Comparison of ENCODE assay signal across 22 cellular contexts in the genomic region with DNA sequence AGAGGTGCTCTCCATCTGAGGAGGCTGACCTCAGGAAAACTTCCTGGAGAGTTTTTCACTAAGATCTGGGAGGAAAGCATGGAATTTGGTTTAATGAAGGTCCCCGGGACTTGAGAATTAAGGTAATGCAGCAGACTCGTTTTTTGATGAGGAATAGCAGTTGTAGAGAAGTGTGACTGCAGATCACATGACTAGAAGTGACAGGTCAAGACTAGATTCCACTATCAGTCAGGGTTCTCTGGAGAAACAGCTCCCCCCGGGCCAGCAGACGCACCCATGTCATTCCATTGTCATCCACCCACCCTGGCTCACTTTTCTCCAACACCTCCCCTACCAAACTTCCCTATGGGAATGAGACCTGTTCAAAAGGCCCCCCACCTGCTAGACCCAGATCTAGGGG. TPM values are rescaled to one million over a fixed set of nuclear protein-coding genes. Genes with fewer than 3 reads are reported as not detected.
DNase-seq lines count a peak whose midpoint lies in the region; ATAC-seq, FAIRE-seq and TF ChIP-seq lines count a peak whose summit lies in the region.
"Had no signal": no experiment of that assay in that cellular context is flagged by ENCODE, and none has a peak within 500 bp of the region (broad histone marks: within the 10 kb centered on the region; RNA-seq: fewer than 3 reads in every experiment).

No MANE protein-coding gene starts in this region.

- H3K36me3 ChIP-seq in cardiac muscle cell (peaks cover 31% of the 10 kb centered on the region), heart right ventricle (peaks cover 0 to 47% (median 40%) of the 10 kb centered on the region in 9 donors), endothelial cell of umbilical vein (ENCODE audit: control insufficient read depth in 2 of 2, extremely low read depth in 1 of 2, insufficient read depth in 2 of 2, low read length in 2 of 2) (peaks cover 9 to 25% of the 10 kb centered on the region in 2 experiments)
- H3K36me3 ChIP-seq: ovary had no signal

- H3K9me1 ChIP-seq in endothelial cell of umbilical vein (replicated peaks; ENCODE audit: control insufficient read depth, extremely low read depth, insufficient read depth, low read length): no peaks in the 10 kb centered on the region

- no peaks in the 10 kb centered on the region for H3K27me3 ChIP-seq in cardiac muscle cell
- no peaks in the 10 kb centered on the region for H3K27me3 ChIP-seq in heart right ventricle
- no peaks in the 10 kb centered on the region for H3K27me3 ChIP-seq in endothelial cell of umbilical vein (ENCODE audit: control insufficient read depth in 2 of 2, insufficient read depth in 2 of 2, low read length in 2 of 2)
- H3K27me3 ChIP-seq: foreskin keratinocyte, ovary, vagina had no signal

- H3K4me3 Mint-ChIP-seq in type B pancreatic cell: no peak overlapping the region
- H3K4me3 Mint-ChIP-seq: T-helper 1 cell treated with Interleukin-12 subunit alpha and Interleukin-12 subunit beta and Interleukin-4 antibody, amounts not matched to agents 30 μg/mL and 1 μg/mL, for 36 hours had no signal

- H3K9me3 ChIP-seq in cardiac muscle cell (ENCODE audit: low read depth): no peaks in the 10 kb centered on the region
- no peaks in the 10 kb centered on the region for H3K9me3 ChIP-seq in heart right ventricle
- no peaks in the 10 kb centered on the region for H3K9me3 ChIP-seq in endothelial cell of umbilical vein (replicated peaks; ENCODE audit: control insufficient read depth, insufficient read depth, low read length)
- H3K9me3 ChIP-seq: ovary, vagina had no signal

- H3K4me2 ChIP-seq in endothelial cell of umbilical vein (ENCODE audit: insufficient read depth, low read length): no peak overlapping the region

- H3K36me3 Mint-ChIP-seq in type B pancreatic cell: peaks cover 13% of the 10 kb centered on the region

- DNase-seq in cardiac muscle cell (ENCODE audit: low read depth in 1 of 2, low spot score in 1 of 2) (no peak), heart right ventricle (no peak), endothelial cell of umbilical vein (ENCODE audit: low read depth, low spot score) (no peak), type B pancreatic cell (ENCODE audit: extremely low spot score, unreplicated experiment) (no peak), T-helper 9 cell (no peak)
- DNase-seq: activated CD4-positive, alpha-beta T cell treated with anti-CD3 and anti-CD28 coated beads for 1 hour; aorta; CD8-positive, alpha-beta T cell; DMS79 treated with DMSO at 0.1 percent for 48 hours; foreskin keratinocyte; GM23248; NCI-H1930; NCI-H510A; ovary; SHP77 treated with DMSO at 0.1 percent for 48 hours; stimulated activated CD4-positive, alpha-beta T cell treated with anti-CD3 and anti-CD28 coated beads, Interleukin-2, amount 100 ng/mL, for 48 hours; substantia nigra had no signal

- H3K9me3 Mint-ChIP-seq in type B pancreatic cell: no peaks in the 10 kb centered on the region
- H3K9me3 Mint-ChIP-seq: CD8-positive, alpha-beta T cell; T-helper 1 cell treated with Interleukin-12 subunit alpha and Interleukin-12 subunit beta and Interleukin-4 antibody, amounts not matched to agents 30 μg/mL and 1 μg/mL, for 36 hours had no signal

- BruUV-seq in endothelial cell of umbilical vein (replicated peaks; lab: Mats Ljungman, UMichigan): no TSS peak

- H3K27me3 Mint-ChIP-seq in type B pancreatic cell: no peaks in the 10 kb centered on the region

- ATAC-seq in heart right ventricle: no peak
- no peak for ATAC-seq in HG02884 (IDR thresholded peaks at IDR 0.05; ENCODE audit: unreplicated experiment)
- ATAC-seq: CD8-positive, alpha-beta T cell; foreskin keratinocyte; left lobe of liver had no signal

- H3K4me3 ChIP-seq in cardiac muscle cell: no peak overlapping the region
- no peak overlapping the region for H3K4me3 ChIP-seq in heart right ventricle
- H3K4me3 ChIP-seq in endothelial cell of umbilical vein (replicated peaks in 1 of 3; ENCODE audit: insufficient read depth in 1 of 3, low read depth in 1 of 3, low read length in 3 of 3): no peak overlapping the region
- H3K4me3 ChIP-seq: GM23248, ovary, vagina had no signal

- intact Hi-C loops in heart right ventricle (cut with DNase I) (loop anchor here in 8 of 10 donors (5.0 to 10.0 kb wide), 7 partner anchors 33 to 177 kb away; a partner anchor contains a TSS), endothelial cell of umbilical vein (cut with micrococcal nuclease) (no loop called here)

- 48 to 55% methylated on average over 4 of the region's 4 CpGs for WGBS in heart right ventricle, 2 donors

- CTCF ChIA-PET in endothelial cell of umbilical vein (lab: Charles Lee): interaction anchor here (0.6 to 1.5 kb wide), 3 partner anchors 56 to 178 kb away, joined by 3 to 5 read pairs (median 5); no protein-coding TSS in a partner anchor

- POLR2A ChIA-PET in endothelial cell of umbilical vein (lab: Charles Lee): no interaction called here

- no peak overlapping the region for H2AFZ ChIP-seq in endothelial cell of umbilical vein (ENCODE audit: low read depth, low read length)
- H2AFZ ChIP-seq: GM23248 had no signal

- TF ChIP-seq CTCF in cardiac muscle cell (IDR thresholded peaks at IDR 0.05; ENCODE audit: low read depth, low read length): no peak
- TF ChIP-seq CTCF in heart right ventricle (IDR thresholded peaks at IDR 0.05): no peak
- TF ChIP-seq CTCF in endothelial cell of umbilical vein (IDR thresholded peaks at IDR 0.05; ENCODE audit: extremely low read depth in 1 of 2, insufficient read depth in 1 of 2, low read depth in 1 of 2, low read length in 2 of 2): no peak
- TF ChIP-seq CTCF in type B pancreatic cell (conservative IDR thresholded peaks at IDR 0.05): no peak

- H4K20me1 ChIP-seq in endothelial cell of umbilical vein (replicated peaks; ENCODE audit: control insufficient read depth, extremely low read depth, insufficient read depth, low read length): no peaks in the 10 kb centered on the region

- H3K4me1 Mint-ChIP-seq in type B pancreatic cell (ENCODE audit: unreplicated experiment): peaks cover 20% of the 10 kb centered on the region

- H3K27ac ChIP-seq in cardiac muscle cell: peak overlapping the region; percentile 50
- no peak overlapping the region for H3K27ac ChIP-seq in heart right ventricle
- H3K27ac ChIP-seq in endothelial cell of umbilical vein (ENCODE audit: insufficient read depth, low read depth, low read length): no peak overlapping the region
- H3K27ac ChIP-seq: foreskin keratinocyte, GM23248, ovary, vagina had no signal

- no peak overlapping the region for H3K9ac ChIP-seq in endothelial cell of umbilical vein (replicated peaks; ENCODE audit: extremely low read depth, insufficient read depth, low read length)
- H3K9ac ChIP-seq: GM23248 had no signal

- H3K79me2 ChIP-seq in endothelial cell of umbilical vein (ENCODE audit: control insufficient read depth, insufficient read depth, low read length): no peaks in the 10 kb centered on the region

- peak overlapping the region; percentile 93 for H3K27ac Mint-ChIP-seq in type B pancreatic cell

- H3K4me1 ChIP-seq in cardiac muscle cell (ENCODE audit: low read depth) (no peaks in the 10 kb centered on the region), heart right ventricle (peaks cover 4 to 58% (median 33%) of the 10 kb centered on the region in 9 donors), endothelial cell of umbilical vein (ENCODE audit: control insufficient read depth, extremely low read depth, insufficient read depth, low read length) (peaks cover 18% of the 10 kb centered on the region)

- dilution Hi-C loops in endothelial cell of umbilical vein (cut with MboI; ENCODE audit: extremely low pct_ligation_motif_present, low sequenced_read_pairs): no loop called here

- FAIRE-seq in endothelial cell of umbilical vein (lab: Jason Lieb, UNC): peak; percentile 44
- FAIRE-seq: endometrium had no signal

- no peak for TF ChIP-seq POLR2A in endothelial cell of umbilical vein (IDR thresholded peaks at IDR 0.05; ENCODE audit: low read depth, low read length)

RNA-seq across cellular contexts. Expression of a gene that starts 1.9 kb away (rescaled TPM):
- total RNA-seq in cardiac muscle cell (40.9 and 44.6 TPM in 2 replicates), heart right ventricle (1 to 10 TPM; 1.1 to 5.6 (median 2.2) TPM), endothelial cell of umbilical vein (5.6 and 7.2 TPM in 2 replicates), type B pancreatic cell (ENCODE audit: low replicate concordance) (19.3 and 20.4 TPM in 2 replicates)
- polyA plus RNA-seq in cardiac muscle cell (28.1 and 35.4 TPM in 2 replicates), heart right ventricle (1 to 10 TPM; 5.4 to 5.5 TPM), endothelial cell of umbilical vein (8.2 and 9.3 TPM in 2 replicates)
- 7.1 and 7.3 TPM in 2 replicates for polyA plus RNA-seq in endothelial cell of umbilical vein (2011; cell fraction: cytosol; rRNA removed)
- polyA plus RNA-seq in endothelial cell of umbilical vein (2011; cell fraction: nucleus; rRNA removed): 5.3 and 6.0 TPM in 2 replicates
- polyA plus RNA-seq in endothelial cell of umbilical vein (2012): 1.5 and 1.8 TPM in 2 replicates
- 2.4 and 3.6 TPM in 2 replicates for polyA minus RNA-seq in endothelial cell of umbilical vein
- 10.3 TPM for polyA minus RNA-seq in endothelial cell of umbilical vein (2011; cell fraction: cytosol; rRNA and poly(A)+ RNA removed)
- 2.5 TPM in 2 replicates for polyA minus RNA-seq in endothelial cell of umbilical vein (2011; cell fraction: nucleus; rRNA and poly(A)+ RNA removed)

RNA-seq across cellular contexts. Expression of a gene that starts 7.3 kb away (rescaled TPM):
- 102 and 110 TPM in 2 replicates for total RNA-seq in cardiac muscle cell
- 145 and 158 TPM in 2 replicates for polyA plus RNA-seq in cardiac muscle cell
- total RNA-seq in heart right ventricle: 100 to 1,000 TPM in 3 of 10 donors, 10 to 100 TPM in 7; 82.8 to 159 (median 90.7) TPM
- 10 to 100 TPM; 38.3 to 51.6 TPM for polyA plus RNA-seq in heart right ventricle
- total RNA-seq in endothelial cell of umbilical vein: 131 and 169 TPM in 2 replicates
- 180 and 184 TPM in 2 replicates for polyA plus RNA-seq in endothelial cell of umbilical vein
- 105 TPM in 2 replicates for polyA plus RNA-seq in endothelial cell of umbilical vein (2011; cell fraction: cytosol; rRNA removed)
- 77.0 and 84.7 TPM in 2 replicates for polyA plus RNA-seq in endothelial cell of umbilical vein (2011; cell fraction: nucleus; rRNA removed)
- polyA plus RNA-seq in endothelial cell of umbilical vein (2012): 76.8 and 86.5 TPM in 2 replicates
- 187 and 214 TPM in 2 replicates for polyA minus RNA-seq in endothelial cell of umbilical vein
- 70.7 TPM for polyA minus RNA-seq in endothelial cell of umbilical vein (2011; cell fraction: cytosol; rRNA and poly(A)+ RNA removed)
- polyA minus RNA-seq in endothelial cell of umbilical vein (2011; cell fraction: nucleus; rRNA and poly(A)+ RNA removed): 24.4 and 26.2 TPM in 2 replicates
- 73.1 and 90.6 TPM in 2 replicates for total RNA-seq in type B pancreatic cell (ENCODE audit: low replicate concordance)

RNA-seq across cellular contexts. Expression of a gene that starts 46.5 kb away (rescaled TPM):
- total RNA-seq in cardiac muscle cell (45.6 and 46.1 TPM in 2 replicates), heart right ventricle (10 to 100 TPM; 18.4 to 28.0 (median 21.6) TPM), endothelial cell of umbilical vein (36.4 and 44.2 TPM in 2 replicates), type B pancreatic cell (ENCODE audit: low replicate concordance) (47.8 and 58.0 TPM in 2 replicates)
- polyA plus RNA-seq in cardiac muscle cell (11.6 and 17.9 TPM in 2 replicates), heart right ventricle (10 to 100 TPM in 1 of 2 donors, 1 to 10 TPM in 1; 7.3 to 11.2 TPM), endothelial cell of umbilical vein (24.3 and 26.6 TPM in 2 replicates)
- polyA plus RNA-seq in endothelial cell of umbilical vein (2011; cell fraction: cytosol; rRNA removed): 19.5 and 23.3 TPM in 2 replicates
- 50.6 and 57.4 TPM in 2 replicates for polyA plus RNA-seq in endothelial cell of umbilical vein (2011; cell fraction: nucleus; rRNA removed)
- 25.2 and 26.2 TPM in 2 replicates for polyA plus RNA-seq in endothelial cell of umbilical vein (2012)
- 31.8 and 35.6 TPM in 2 replicates for polyA minus RNA-seq in endothelial cell of umbilical vein
- polyA minus RNA-seq in endothelial cell of umbilical vein (2011; cell fraction: cytosol; rRNA and poly(A)+ RNA removed): 16.9 TPM
- 31.7 and 34.7 TPM in 2 replicates for polyA minus RNA-seq in endothelial cell of umbilical vein (2011; cell fraction: nucleus; rRNA and poly(A)+ RNA removed)

RNA-seq across cellular contexts. Expression of a gene that starts 50.0 kb away (rescaled TPM):
- total RNA-seq in cardiac muscle cell (32.3 and 44.3 TPM in 2 replicates), heart right ventricle (10 to 100 TPM; 34.2 to 41.6 (median 39.2) TPM), endothelial cell of umbilical vein (50.3 and 58.0 TPM in 2 replicates), type B pancreatic cell (ENCODE audit: low replicate concordance) (42.8 and 51.1 TPM in 2 replicates)
- polyA plus RNA-seq in cardiac muscle cell (75.2 and 77.1 TPM in 2 replicates), heart right ventricle (10 to 100 TPM; 32.3 to 48.2 TPM), endothelial cell of umbilical vein (86.6 and 102 TPM in 2 replicates)
- 88.4 and 97.2 TPM in 2 replicates for polyA plus RNA-seq in endothelial cell of umbilical vein (2011; cell fraction: cytosol; rRNA removed)
- polyA plus RNA-seq in endothelial cell of umbilical vein (2011; cell fraction: nucleus; rRNA removed): 99.2 and 99.9 TPM in 2 replicates
- 65.5 and 79.5 TPM in 2 replicates for polyA plus RNA-seq in endothelial cell of umbilical vein (2012)
- 82.8 and 101 TPM in 2 replicates for polyA minus RNA-seq in endothelial cell of umbilical vein
- polyA minus RNA-seq in endothelial cell of umbilical vein (2011; cell fraction: cytosol; rRNA and poly(A)+ RNA removed): 69.5 TPM
- 31.0 and 38.9 TPM in 2 replicates for polyA minus RNA-seq in endothelial cell of umbilical vein (2011; cell fraction: nucleus; rRNA and poly(A)+ RNA removed)
